8 cellular contexts compared by ENCODE assay signal in the genomic region with DNA sequence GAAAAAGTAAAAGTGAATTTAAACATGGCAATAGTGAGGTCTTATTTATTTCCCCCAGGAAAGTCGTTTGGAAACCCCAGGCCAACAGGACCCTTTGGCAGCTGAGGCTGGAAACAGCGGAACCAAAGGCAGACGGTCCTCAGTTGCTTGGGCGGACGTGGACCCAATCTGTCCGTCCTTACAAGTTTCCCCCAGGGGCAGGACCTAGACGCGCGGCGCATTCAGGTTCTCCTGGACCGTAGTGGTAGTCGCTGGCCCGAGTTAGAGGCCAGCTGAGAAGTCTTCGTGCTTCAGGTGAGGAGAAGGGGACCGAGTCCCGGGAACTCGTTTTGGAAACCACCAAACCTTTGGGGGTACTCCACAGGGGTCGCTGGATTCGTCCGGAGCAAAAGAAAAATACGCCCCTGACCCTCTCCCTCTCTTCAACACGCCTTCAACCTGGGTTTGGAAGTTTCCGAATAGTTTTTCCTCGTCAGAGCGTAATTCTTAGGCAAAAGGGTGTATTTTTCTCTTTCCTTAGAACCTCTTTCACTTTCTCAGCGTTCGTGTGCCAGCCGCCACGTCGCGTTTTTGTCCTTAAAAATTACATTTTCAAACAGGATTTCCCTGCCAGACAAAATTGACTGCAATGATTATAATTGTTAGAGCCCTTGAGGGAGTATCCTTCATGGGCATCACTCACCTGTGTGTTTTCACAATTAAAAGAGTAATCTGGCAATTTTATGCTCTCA. TPM values are rescaled to one million over a fixed set of nuclear protein-coding genes. Genes with fewer than 3 reads are reported as not detected.
A peak's percentile ranks its signal among the peaks of the same experiment; 100 is the strongest.
DNase-seq lines count a peak whose midpoint lies in the region; ATAC-seq, FAIRE-seq and TF ChIP-seq lines count a peak whose summit lies in the region.

No MANE protein-coding gene starts in this region.

- peaks cover 47% of the 10 kb centered on the region for H3K79me2 ChIP-seq in hepatocyte

- DNase-seq in GM12892 (ENCODE audit: insufficient read length) = no peak
- DNase-seq in NCI-H1105 treated with DMSO at 0.1 percent for 48 hours (lab: John Stamatoyannopoulos, UW) = peak; percentile 72
- DNase-seq in T-helper 2 cell = peak; percentile 11 to 76 (median 25)
- peak in 1 of 2 donors; percentile 83 for DNase-seq in ascending aorta (ENCODE audit: low spot score in 2 of 2)
- peak; percentile 86 for DNase-seq in hepatocyte (ENCODE audit: low spot score)
- no peak for DNase-seq in cortex of kidney (lab: John Stamatoyannopoulos, UW)

- TF ChIP-seq POLR2A in GM12892 (IDR thresholded peaks at IDR 0.05; ENCODE audit: low read depth, low read length) = peak; percentile 82

- peak overlapping the region; percentile 75 for H3K4me2 ChIP-seq in hepatocyte

- H3K27me3 ChIP-seq in ascending aorta = no peaks in the 10 kb centered on the region
- no peaks in the 10 kb centered on the region for H3K27me3 ChIP-seq in hepatocyte
- H3K27me3 ChIP-seq in rectal smooth muscle tissue (ENCODE audit: control insufficient read depth, insufficient read depth, low read length) = no peaks in the 10 kb centered on the region

- H3K27ac ChIP-seq in ascending aorta = peak overlapping the region; percentile 86 to 88
- H3K27ac ChIP-seq in hepatocyte = peak overlapping the region; percentile 92
- H3K27ac ChIP-seq in rectal smooth muscle tissue (ENCODE audit: low read depth, low read length) = peak overlapping the region; percentile 82

- H3K9ac ChIP-seq in rectal smooth muscle tissue (ENCODE audit: low read length) = peak overlapping the region; percentile 90

- intact Hi-C loops in ascending aorta (cut with DNase I) = no loop called here

- no peaks in the 10 kb centered on the region for H3K9me2 ChIP-seq in hepatocyte (replicated peaks; ENCODE audit: insufficient read depth)

- FAIRE-seq in GM12892 (lab: Jason Lieb, UNC) = peak; percentile 97

- peak overlapping the region; percentile 98 for H2AFZ ChIP-seq in hepatocyte

- H3K36me3 ChIP-seq in ascending aorta (peaks cover 6 to 7% of the 10 kb centered on the region in 2 donors), hepatocyte (replicated peaks; ENCODE audit: insufficient read depth, low read depth) (no peaks in the 10 kb centered on the region), rectal smooth muscle tissue (ENCODE audit: control insufficient read depth, insufficient read depth, low read length) (peaks cover 2% of the 10 kb centered on the region)

- no peak for TF ChIP-seq CTCF in ascending aorta (IDR thresholded peaks at IDR 0.05)
- TF ChIP-seq CTCF in hepatocyte (IDR thresholded peaks at IDR 0.05; ENCODE audit: poor library complexity) = no peak

- no peaks in the 10 kb centered on the region for H3K9me3 ChIP-seq in ascending aorta
- no peaks in the 10 kb centered on the region for H3K9me3 ChIP-seq in hepatocyte (ENCODE audit: low read depth)

- ATAC-seq in HG02588 (IDR thresholded peaks at IDR 0.05; ENCODE audit: unreplicated experiment) = peak; percentile 42

- WGBS in hepatocyte (ENCODE audit: low lambda C conversion rate, missing lambda C conversion rate) = under 1% methylated on average over 31 of the region's 31 CpGs

- H4K20me1 ChIP-seq in hepatocyte (ENCODE audit: insufficient read depth, poor library complexity, severe bottlenecking) = no peaks in the 10 kb centered on the region

- H3K4me3 ChIP-seq in ascending aorta (peak overlapping the region; percentile 73 to 74), hepatocyte (peak overlapping the region; percentile 80), rectal smooth muscle tissue (ENCODE audit: low read length) (peak overlapping the region; percentile 95)

- H3K4me1 ChIP-seq in ascending aorta = peaks cover 4 to 15% of the 10 kb centered on the region in 2 donors
- peaks cover 21% of the 10 kb centered on the region for H3K4me1 ChIP-seq in hepatocyte (ENCODE audit: insufficient read depth)
- peaks cover 22% of the 10 kb centered on the region for H3K4me1 ChIP-seq in rectal smooth muscle tissue (ENCODE audit: control insufficient read depth, insufficient read depth, low read length)

RNA-seq across cellular contexts. Expression of a gene that starts 2.1 kb away (rescaled TPM):
- 11.6 TPM for polyA plus RNA-seq in GM12892 (2012; ENCODE audit: missing spikeins)
- total RNA-seq in ascending aorta = 0.32 TPM
- total RNA-seq in hepatocyte = 20.3 and 23.2 TPM in 2 replicates
- polyA plus RNA-seq in hepatocyte = 9.3 and 10.6 TPM in 2 replicates

RNA-seq across cellular contexts. Expression of a gene that starts 2.3 kb away (rescaled TPM):
- 7.5 TPM for polyA plus RNA-seq in GM12892 (2012; ENCODE audit: missing spikeins)
- total RNA-seq in ascending aorta = not detected
- 6.3 and 7.1 TPM in 2 replicates for total RNA-seq in hepatocyte
- polyA plus RNA-seq in hepatocyte = 3.2 and 5.4 TPM in 2 replicates

Comparison
In these comparisons a context has a peak if more than half of its experiments do, and no peak if none do; other contexts are left out.
1. DNase-seq: peak in NCI-H1105 treated with DMSO at 0.1 percent for 48 hours (single experiment), T-helper 2 cell (5 of 5) and hepatocyte (single experiment); none in GM12892 (single experiment) and cortex of kidney (single experiment).
2. RNA of a gene that starts 2.1 kb away (total RNA-seq): 20.3 to 23.2 TPM in hepatocyte; 0.32 TPM in ascending aorta (single experiment); every median in the first group is over 10 times any median in the second.
3. Peak in every context shown above with its lines, with median percentiles within 50 percentile points of each other: H3K27ac ChIP-seq and H3K4me3 ChIP-seq.